ENCODE assay signal across 18 cellular contexts in genomic region chr13:111045170-111045569, GRCh38.
DNase-seq lines count a peak whose midpoint lies in the region; ATAC-seq and TF ChIP-seq lines count a peak whose summit lies in the region.
"Had no signal": no experiment of that assay in that cellular context is flagged by ENCODE, and none has a peak within 500 bp of the region (broad histone marks: within the 10 kb centered on the region; RNA-seq: fewer than 3 reads in every experiment).

No MANE protein-coding gene starts in this region.

- peaks cover 11% of the 10 kb centered on the region for H3K4me1 Mint-ChIP-seq in T-helper 1 cell treated with Interleukin-12 subunit alpha and Interleukin-12 subunit beta and Interleukin-4 antibody, amounts not matched to agents 30 μg/mL and 1 μg/mL, for 36 hours (ENCODE audit: low read depth)

- POLR2A ChIA-PET in IMR-90 (lab: Charles Lee; ENCODE audit: unreplicated experiment): no interaction called here

- H4K20me1 ChIP-seq in IMR-90 (ENCODE audit: insufficient read depth, low read length): no peaks in the 10 kb centered on the region
- H4K20me1 ChIP-seq: BLaER1 had no signal

- no peak overlapping the region for H2BK20ac ChIP-seq in IMR-90 (ENCODE audit: low read depth, low read length)

- BruUV-seq in IMR-90 (replicated peaks; lab: Mats Ljungman, UMichigan): no TSS peak

- H2BK120ac ChIP-seq in IMR-90 (ENCODE audit: low read depth, low read length): no peak overlapping the region

- WGBS in IMR-90 (ENCODE audit: extremely low coverage in 2 of 2, insufficient read length in 1 of 2), 2 experiments: 94% methylated on average over 4 of the region's 10 CpGs; no CpG with 5 or more reads in 1 of the 2 experiments

- H3K4me3 Mint-ChIP-seq in T-helper 1 cell treated with Interleukin-12 subunit alpha and Interleukin-12 subunit beta and Interleukin-4 antibody, amounts not matched to agents 30 μg/mL and 1 μg/mL, for 36 hours: no peak overlapping the region
- H3K4me3 Mint-ChIP-seq: B cell; CD4-positive, CD25-positive, alpha-beta regulatory T cell; CD8-positive, alpha-beta T cell had no signal

- no peak overlapping the region for H2BK5ac ChIP-seq in IMR-90 (ENCODE audit: low read depth, low read length, poor library complexity, severe bottlenecking)

- no peak overlapping the region for H2BK15ac ChIP-seq in IMR-90 (ENCODE audit: low read depth, low read length)

- H3K27ac ChIP-seq in IMR-90 (ENCODE audit: insufficient read depth, low read length) (no peak overlapping the region), coronary artery (no peak overlapping the region)
- H3K27ac ChIP-seq: 22Rv1, C4-2B, GM23248 had no signal

- TF ChIP-seq POLR2A in IMR-90 (IDR thresholded peaks at IDR 0.05; ENCODE audit: low read depth, low read length): no peak
- no peak for TF ChIP-seq POLR2A in GM18505 (IDR thresholded peaks at IDR 0.05; ENCODE audit: borderline replicate concordance, extremely low read depth, insufficient read depth, insufficient read length)

- peak overlapping the region; percentile 22; the same call in 1 of the 2 replicates for H2AK5ac ChIP-seq in IMR-90 (ENCODE audit: low read depth, low read length)

- no peak overlapping the region for H4K5ac ChIP-seq in IMR-90 (ENCODE audit: low read depth, low read length)

- H3K27me3 Mint-ChIP-seq in T-helper 1 cell treated with Interleukin-12 subunit alpha and Interleukin-12 subunit beta and Interleukin-4 antibody, amounts not matched to agents 30 μg/mL and 1 μg/mL, for 36 hours (ENCODE audit: low read depth): peaks cover 12% of the 10 kb centered on the region

- H3K9me3 ChIP-seq in IMR-90 (ENCODE audit: control insufficient read depth, insufficient read depth, low read length): no peaks in the 10 kb centered on the region
- H3K9me3 ChIP-seq: BLaER1, Caco-2 had no signal

- peaks cover 3% of the 10 kb centered on the region; the same call in 1 of the 2 replicates for H3K27me3 ChIP-seq in IMR-90 (ENCODE audit: control insufficient read depth, insufficient read depth, low read length)
- H3K27me3 ChIP-seq: BLaER1 had no signal

- CTCF ChIA-PET in IMR-90 (lab: Yijun Ruan, JAX): interaction anchor here (1.2 kb wide), 1 partner anchor 11 kb away, joined by 3 read pairs; no protein-coding TSS in a partner anchor

- in situ Hi-C loops in IMR-90 (cut with MboI; ENCODE audit: low sequenced_read_pairs): loop anchor here (10.0 kb wide), 1 partner anchor 120 kb away; no protein-coding TSS in a partner anchor

- TF ChIP-seq RAD21 in IMR-90 (IDR thresholded peaks at IDR 0.05; ENCODE audit: low read length): no peak

- H3K36me3 ChIP-seq in IMR-90 (ENCODE audit: control insufficient read depth, insufficient read depth, low read length): no peaks in the 10 kb centered on the region
- H3K36me3 ChIP-seq: BLaER1 had no signal

- no peak overlapping the region for H3K23ac ChIP-seq in IMR-90 (ENCODE audit: low read depth, low read length)

- no peak overlapping the region for H4K8ac ChIP-seq in IMR-90 (ENCODE audit: low read depth in 2 of 2, low read length in 2 of 2)

- intact Hi-C loops in IMR-90 (cut with micrococcal nuclease): no loop called here

- H3K4me3 ChIP-seq in IMR-90 (ENCODE audit: insufficient read depth, low read depth, low read length) (no peak overlapping the region), coronary artery (no peak overlapping the region)
- H3K4me3 ChIP-seq: BLaER1, GM23248 had no signal

- peaks cover 10% of the 10 kb centered on the region for H3K4me1 ChIP-seq in IMR-90 (ENCODE audit: control insufficient read depth, insufficient read depth, low read length)
- H3K4me1 ChIP-seq: Caco-2 had no signal

- no peaks in the 10 kb centered on the region for H3K9me3 Mint-ChIP-seq in T-helper 1 cell treated with Interleukin-12 subunit alpha and Interleukin-12 subunit beta and Interleukin-4 antibody, amounts not matched to agents 30 μg/mL and 1 μg/mL, for 36 hours
- H3K9me3 Mint-ChIP-seq: CD8-positive, alpha-beta T cell had no signal

- H3K9ac ChIP-seq in IMR-90 (ENCODE audit: low read depth, low read length): no peak overlapping the region
- H3K9ac ChIP-seq: BLaER1, GM23248 had no signal

- no peak overlapping the region for H3K56ac ChIP-seq in IMR-90 (ENCODE audit: extremely low read depth, insufficient read depth, low read length)

- no peak overlapping the region for H2AFZ ChIP-seq in IMR-90 (replicated peaks; ENCODE audit: low read length, poor library complexity)
- H2AFZ ChIP-seq: GM23248 had no signal

- H3K4me2 ChIP-seq in IMR-90 (ENCODE audit: low read depth, low read length): no peak overlapping the region

- H3K36me3 Mint-ChIP-seq in T-helper 1 cell treated with Interleukin-12 subunit alpha and Interleukin-12 subunit beta and Interleukin-4 antibody, amounts not matched to agents 30 μg/mL and 1 μg/mL, for 36 hours (ENCODE audit: low read depth): no peaks in the 10 kb centered on the region
- H3K36me3 Mint-ChIP-seq: CD4-positive, CD25-positive, alpha-beta regulatory T cell; CD8-positive, alpha-beta T cell had no signal

- H3K27ac Mint-ChIP-seq in T-helper 1 cell treated with Interleukin-12 subunit alpha and Interleukin-12 subunit beta and Interleukin-4 antibody, amounts not matched to agents 30 μg/mL and 1 μg/mL, for 36 hours: peak overlapping the region; percentile 19
- H3K27ac Mint-ChIP-seq: B cell; CD8-positive, alpha-beta T cell had no signal

- no peak overlapping the region for H2AK9ac ChIP-seq in IMR-90 (replicated peaks; ENCODE audit: low read depth, low read length, poor library complexity)

- H3K4ac ChIP-seq in IMR-90 (ENCODE audit: low read depth, low read length): no peak overlapping the region

- no peak overlapping the region for H4K91ac ChIP-seq in IMR-90 (ENCODE audit: insufficient read depth, low read depth, low read length)

- dilution Hi-C loops in IMR-90 (cut with HindIII; ENCODE audit: low sequenced_read_pairs, unreplicated experiment): no loop called here

- no peak overlapping the region for H3K18ac ChIP-seq in IMR-90 (ENCODE audit: low read depth, low read length)

- H3K9me1 ChIP-seq in IMR-90 (ENCODE audit: insufficient read depth, low read length): peaks cover 10% of the 10 kb centered on the region

- DNase-seq in T-helper 1 cell (no peak), IMR-90 (no peak), coronary artery (ENCODE audit: low spot score) (peak; percentile 26)
- DNase-seq: Caco-2; CD4-positive, CD25-positive, alpha-beta regulatory T cell; CD8-positive, alpha-beta T cell; DMS153; DND-41; GM23248; H7; HCEC 1CT had no signal

- H3K14ac ChIP-seq in IMR-90 (replicated peaks; ENCODE audit: low read depth, low read length): no peak overlapping the region

- TF ChIP-seq CTCF in IMR-90 (conservative IDR thresholded peaks at IDR 0.05; ENCODE audit: low read depth, low read length): no peak
- no peak for TF ChIP-seq CTCF in coronary artery (IDR thresholded peaks at IDR 0.05)

- no peaks in the 10 kb centered on the region for H3K79me1 ChIP-seq in IMR-90 (ENCODE audit: low read depth in 1 of 2, low read length in 2 of 2)

- ATAC-seq in IMR-90 (ENCODE audit: low read depth): no peak
- no peak for ATAC-seq in GM21717 (IDR thresholded peaks at IDR 0.05; ENCODE audit: unreplicated experiment)
- no peak for ATAC-seq in GM18505 (IDR thresholded peaks at IDR 0.05; ENCODE audit: unreplicated experiment)
- ATAC-seq: CD8-positive, alpha-beta T cell had no signal

TF ChIP-seq in IMR-90, 13 proteins besides CTCF, POLR2A, EP300 and RAD21:
- TF ChIP-seq RFX5 (IDR thresholded peaks at IDR 0.05; ENCODE audit: low read depth, low read length): no peak
- no peak for TF ChIP-seq MAZ (IDR thresholded peaks at IDR 0.05; ENCODE audit: borderline replicate concordance, low read depth, low read length)
- TF ChIP-seq ELK1 (IDR thresholded peaks at IDR 0.05; ENCODE audit: borderline replicate concordance, low read depth, low read length): no peak
- TF ChIP-seq SMC3 (IDR thresholded peaks at IDR 0.05; ENCODE audit: low read depth, low read length): no peak
- TF ChIP-seq CHD1 (IDR thresholded peaks at IDR 0.05; ENCODE audit: low read depth, low read length): no peak
TF ChIP-seq in IMR-90: peak in this region for 0.
